ENCODE assay signal across 13 cellular contexts in the genomic region with DNA sequence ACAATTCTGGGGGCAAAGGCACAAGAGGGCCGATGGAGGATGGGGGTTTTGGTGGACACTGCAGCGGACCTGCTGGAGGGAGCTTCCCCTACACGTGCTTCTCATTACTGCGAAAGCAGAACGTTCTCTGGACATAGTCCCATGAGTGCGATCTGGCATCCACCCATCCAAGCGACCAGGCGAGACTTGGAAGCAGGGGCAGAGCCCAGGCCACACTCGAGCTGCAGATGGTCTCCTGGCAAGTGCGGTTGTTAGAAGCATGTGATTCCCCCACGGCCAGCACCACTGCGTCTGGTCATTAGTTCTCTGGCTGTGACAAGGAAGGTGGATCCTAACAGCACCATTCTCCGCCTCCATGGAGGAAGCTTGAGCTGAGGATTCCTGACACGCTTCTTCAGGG.
DNase-seq lines count a peak whose midpoint lies in the region; ATAC-seq, FAIRE-seq and TF ChIP-seq lines count a peak whose summit lies in the region.
"Had no signal": no experiment of that assay in that cellular context is flagged by ENCODE, and none has a peak within 500 bp of the region (broad histone marks: within the 10 kb centered on the region; RNA-seq: fewer than 3 reads in every experiment).

No MANE protein-coding gene starts in this region.

- in situ Hi-C loops in gastrocnemius medialis (cut with MboI; ENCODE audit: low sequenced_read_pairs in 4 of 4): no loop called here

- TF ChIP-seq CTCF in left ventricle myocardium inferior (IDR thresholded peaks at IDR 0.05; ENCODE audit: borderline replicate concordance) (no peak), kidney (IDR thresholded peaks at IDR 0.05; ENCODE audit: borderline replicate concordance, extremely low read depth, insufficient read depth) (no peak), gastrocnemius medialis (IDR thresholded peaks at IDR 0.05 in 4 of 5, conservative IDR thresholded peaks at IDR 0.05 in 1 of 5) (no peak)

- H3K27me3 ChIP-seq in left ventricle myocardium inferior (ENCODE audit: low read depth) (peaks cover 83% of the 10 kb centered on the region), gastrocnemius medialis (peaks cover 0 to 25% (median 12%) of the 10 kb centered on the region in 3 donors)
- H3K27me3 ChIP-seq: BLaER1 treated with 17β-estradiol and CSF1 and Interleukin-3, amounts not matched to agents 10 nM and 100 nM had no signal

- H3K9me3 ChIP-seq in left ventricle myocardium inferior (replicated peaks): no peaks in the 10 kb centered on the region
- no peaks in the 10 kb centered on the region for H3K9me3 ChIP-seq in kidney (ENCODE audit: control insufficient read depth in 1 of 2, low read length in 2 of 2)
- H3K9me3 ChIP-seq in gastrocnemius medialis: no peaks in the 10 kb centered on the region
- H3K9me3 ChIP-seq: BLaER1 treated with 17β-estradiol and CSF1 and Interleukin-3, amounts not matched to agents 10 nM and 100 nM had no signal

- ATAC-seq in Right ventricle myocardium superior (ENCODE audit: poor library complexity) (no peak), gastrocnemius medialis (peak in 1 of 2 donors; percentile 56)

- no peaks in the 10 kb centered on the region for H3K4me1 ChIP-seq in left ventricle myocardium inferior
- H3K4me1 ChIP-seq in kidney (ENCODE audit: control insufficient read depth in 1 of 2, insufficient read depth in 1 of 2, low read depth in 1 of 2, low read length in 2 of 2): peaks cover 0 to 5% of the 10 kb centered on the region in 2 donors
- no peaks in the 10 kb centered on the region for H3K4me1 ChIP-seq in gastrocnemius medialis

- intact Hi-C loops in Right ventricle myocardium superior (cut with DNase I) (no loop called here), left ventricle myocardium inferior (cut with micrococcal nuclease) (no loop called here), kidney (cut with DNase I) (no loop called here), gastrocnemius medialis (cut with DNase I; ENCODE audit: low total_unique reads) (no loop called here)

- TF ChIP-seq POLR2A in gastrocnemius medialis (IDR thresholded peaks at IDR 0.05): no peak

- H3K4me3 ChIP-seq in left ventricle myocardium inferior: no peak overlapping the region
- no peak overlapping the region for H3K4me3 ChIP-seq in kidney (ENCODE audit: low read length in 2 of 2)
- H3K4me3 ChIP-seq in gastrocnemius medialis: no peak overlapping the region
- H3K4me3 ChIP-seq: BLaER1 treated with 17β-estradiol and CSF1 and Interleukin-3, amounts not matched to agents 10 nM and 100 nM; GM23248 had no signal

- no peak overlapping the region for H3K9ac ChIP-seq in kidney (ENCODE audit: low read length in 2 of 2)
- H3K9ac ChIP-seq: BLaER1 treated with 17β-estradiol and CSF1 and Interleukin-3, amounts not matched to agents 10 nM and 100 nM; GM23248 had no signal

- peak; percentile 34 for DNase-seq in Right ventricle myocardium superior
- DNase-seq in left ventricle myocardium inferior: no peak
- DNase-seq in kidney: peak; percentile 53
- DNase-seq in gastrocnemius medialis: peak; percentile 19 to 27
- no peak for DNase-seq in NCI-H1092 (lab: John Stamatoyannopoulos, UW)
- DNase-seq in GM19240 (ENCODE audit: insufficient read length, low spot score): no peak
- no peak for DNase-seq in NCI-H226
- DNase-seq: ACHN; CD4-positive, CD25-positive, alpha-beta regulatory T cell; DMS53; GM23248; H7 had no signal

- no peaks in the 10 kb centered on the region for H3K36me3 ChIP-seq in left ventricle myocardium inferior
- no peaks in the 10 kb centered on the region for H3K36me3 ChIP-seq in kidney (ENCODE audit: control insufficient read depth in 1 of 2, insufficient read depth in 2 of 2, low read length in 2 of 2)
- H3K36me3 ChIP-seq in gastrocnemius medialis: no peaks in the 10 kb centered on the region
- H3K36me3 ChIP-seq: BLaER1 treated with 17β-estradiol and CSF1 and Interleukin-3, amounts not matched to agents 10 nM and 100 nM had no signal

- FAIRE-seq in kidney (lab: Jason Lieb, UNC): no peak

- no peak overlapping the region for H3K27ac ChIP-seq in left ventricle myocardium inferior (replicated peaks)
- H3K27ac ChIP-seq in kidney (ENCODE audit: low read depth in 2 of 2, low read length in 2 of 2): no peak overlapping the region
- H3K27ac ChIP-seq in gastrocnemius medialis: no peak overlapping the region
- H3K27ac ChIP-seq: BLaER1 treated with 17β-estradiol and CSF1 and Interleukin-3, amounts not matched to agents 10 nM and 100 nM; GM23248 had no signal

Comparison
In these comparisons a context has a peak if more than half of its experiments do, and no peak if none do; other contexts are left out.
1. DNase-seq: peak in Right ventricle myocardium superior (single experiment), kidney (single experiment) and gastrocnemius medialis (2 of 2); none in left ventricle myocardium inferior (single experiment), NCI-H1092 (single experiment), GM19240 (single experiment) and NCI-H226 (single experiment).